In the genomic region with DNA sequence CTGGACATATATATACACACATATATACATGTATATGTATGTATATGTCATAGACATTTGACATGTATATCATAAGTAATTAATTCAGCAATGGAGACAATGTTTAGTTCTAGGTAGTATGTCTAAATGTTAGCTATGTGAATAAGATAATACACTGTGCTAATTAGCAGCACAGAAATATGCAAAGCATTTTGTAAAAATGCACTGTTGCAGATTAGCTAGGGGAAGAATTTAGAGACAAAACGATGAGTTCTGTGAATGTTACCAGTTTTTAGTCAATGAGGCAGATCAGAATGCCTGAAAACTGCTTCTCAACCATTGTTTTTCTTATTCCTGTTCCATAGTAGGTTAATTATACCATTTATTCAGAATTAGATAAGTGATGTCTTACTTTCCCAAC, we compare ENCODE assay signal across 20 cellular contexts.
A peak's percentile ranks its signal among the peaks of the same experiment; 100 is the strongest.
DNase-seq lines count a peak whose midpoint lies in the region; ATAC-seq and TF ChIP-seq lines count a peak whose summit lies in the region.
"Had no signal": no experiment of that assay in that cellular context is flagged by ENCODE, and none has a peak within 500 bp of the region (broad histone marks: within the 10 kb centered on the region; RNA-seq: fewer than 3 reads in every experiment).

No MANE protein-coding gene starts in this region.

- peaks cover 29% of the 10 kb centered on the region for H3K4me1 Mint-ChIP-seq in mesothelial cell of epicardium
- H3K4me1 Mint-ChIP-seq: CD4-positive, CD25-positive, alpha-beta regulatory T cell; CD8-positive, alpha-beta memory T cell had no signal

- no peak overlapping the region for H3K4ac ChIP-seq in IMR-90 (ENCODE audit: low read depth, low read length)

- POLR2A ChIA-PET in IMR-90 (lab: Charles Lee; ENCODE audit: unreplicated experiment): no interaction called here

- H3K27ac ChIP-seq in left ventricle myocardium inferior (replicated peaks): peak overlapping the region; percentile 20
- no peak overlapping the region for H3K27ac ChIP-seq in IMR-90 (ENCODE audit: insufficient read depth, low read length)
- peak overlapping the region; percentile 48 for H3K27ac ChIP-seq in smooth muscle cell (ENCODE audit: low read depth)
- H3K27ac ChIP-seq: GM23248, HL-60 had no signal

- no peak overlapping the region for H2BK15ac ChIP-seq in IMR-90 (ENCODE audit: low read depth, low read length)

- H4K8ac ChIP-seq in IMR-90 (ENCODE audit: low read depth in 2 of 2, low read length in 2 of 2): no peak overlapping the region

- no peak overlapping the region for H2AK9ac ChIP-seq in IMR-90 (replicated peaks; ENCODE audit: low read depth, low read length, poor library complexity)

- H3K27me3 ChIP-seq in left ventricle myocardium inferior (ENCODE audit: low read depth) (no peaks in the 10 kb centered on the region), IMR-90 (ENCODE audit: control insufficient read depth, insufficient read depth, low read length) (no peaks in the 10 kb centered on the region), smooth muscle cell (ENCODE audit: low read depth) (no peaks in the 10 kb centered on the region)
- H3K27me3 ChIP-seq: BE2C had no signal

- TF ChIP-seq CTCF in left ventricle myocardium inferior (IDR thresholded peaks at IDR 0.05; ENCODE audit: borderline replicate concordance) (no peak), IMR-90 (conservative IDR thresholded peaks at IDR 0.05; ENCODE audit: low read depth, low read length) (no peak), mesothelial cell of epicardium (IDR thresholded peaks at IDR 0.05; ENCODE audit: unreplicated experiment) (no peak), smooth muscle cell (IDR thresholded peaks at IDR 0.05; ENCODE audit: borderline replicate concordance, insufficient read depth, poor library complexity, severe bottlenecking) (no peak)

- no peak overlapping the region for H3K23ac ChIP-seq in IMR-90 (ENCODE audit: low read depth, low read length)

- TF ChIP-seq POLR2A in IMR-90 (IDR thresholded peaks at IDR 0.05; ENCODE audit: low read depth, low read length): no peak

- dilution Hi-C loops in IMR-90 (cut with HindIII; ENCODE audit: low sequenced_read_pairs, unreplicated experiment): no loop called here

- H3K36me3 ChIP-seq in left ventricle myocardium inferior: no peaks in the 10 kb centered on the region
- H3K36me3 ChIP-seq in IMR-90 (ENCODE audit: control insufficient read depth, insufficient read depth, low read length): peaks cover 5% of the 10 kb centered on the region; the same call in 1 of the 2 replicates
- H3K36me3 ChIP-seq in smooth muscle cell (ENCODE audit: low read depth): no peaks in the 10 kb centered on the region
- H3K36me3 ChIP-seq: BE2C, HAP-1 had no signal

- no peak overlapping the region for H2AK5ac ChIP-seq in IMR-90 (ENCODE audit: low read depth, low read length)

- TF ChIP-seq RAD21 in IMR-90 (IDR thresholded peaks at IDR 0.05; ENCODE audit: low read length): no peak

- H3K9ac ChIP-seq in IMR-90 (ENCODE audit: low read depth, low read length) (no peak overlapping the region), smooth muscle cell (ENCODE audit: low read depth) (no peak overlapping the region)
- H3K9ac ChIP-seq: GM23248 had no signal

- peaks cover 9% of the 10 kb centered on the region for H3F3A ChIP-seq in smooth muscle cell (ENCODE audit: low read depth)

- peaks cover 11% of the 10 kb centered on the region for H3K36me3 Mint-ChIP-seq in mesothelial cell of epicardium
- H3K36me3 Mint-ChIP-seq: CD4-positive, CD25-positive, alpha-beta regulatory T cell; CD8-positive, alpha-beta memory T cell had no signal

- CTCF ChIA-PET in IMR-90 (lab: Yijun Ruan, JAX): interaction anchor here (0.6 to 1.2 kb wide), 4 partner anchors 10 to 330 kb away, joined by 3 to 5 read pairs (median 4); no protein-coding TSS in a partner anchor

- H3K14ac ChIP-seq in IMR-90 (replicated peaks; ENCODE audit: low read depth, low read length): no peak overlapping the region

- H4K5ac ChIP-seq in IMR-90 (ENCODE audit: low read depth, low read length): no peak overlapping the region

- H3K27me3 Mint-ChIP-seq in mesothelial cell of epicardium (ENCODE audit: low read depth): no peaks in the 10 kb centered on the region

- intact Hi-C loops in left ventricle myocardium inferior (cut with micrococcal nuclease): no loop called here
- intact Hi-C loops in Right ventricle myocardium inferior (cut with DNase I): no loop called here
- intact Hi-C loops in IMR-90 (cut with micrococcal nuclease): no loop called here

- no peaks in the 10 kb centered on the region for H4K20me1 ChIP-seq in IMR-90 (ENCODE audit: insufficient read depth, low read length)
- no peaks in the 10 kb centered on the region for H4K20me1 ChIP-seq in smooth muscle cell (ENCODE audit: low read depth)

- no peaks in the 10 kb centered on the region for H3K79me1 ChIP-seq in IMR-90 (ENCODE audit: low read depth in 1 of 2, low read length in 2 of 2)

- whole genome bisulfite sequencing in IMR-90 (ENCODE audit: extremely low coverage in 2 of 2, insufficient read length in 1 of 2), 2 experiments: no CpG with 5 or more reads among the region's 1 CpG
- 21% methylated on average over 1 of the region's 1 CpG for WGBS in smooth muscle cell (ENCODE audit: low lambda C conversion rate)

- H3K9me3 ChIP-seq in left ventricle myocardium inferior (replicated peaks) (no peaks in the 10 kb centered on the region), IMR-90 (ENCODE audit: control insufficient read depth, insufficient read depth, low read length) (no peaks in the 10 kb centered on the region), smooth muscle cell (replicated peaks; ENCODE audit: low read depth) (no peaks in the 10 kb centered on the region)
- H3K9me3 ChIP-seq: BE2C, HAP-1 had no signal

- H3K9me3 Mint-ChIP-seq in mesothelial cell of epicardium: no peaks in the 10 kb centered on the region

- H3K4me3 Mint-ChIP-seq in mesothelial cell of epicardium: no peak overlapping the region
- H3K4me3 Mint-ChIP-seq: CD4-positive, CD25-positive, alpha-beta regulatory T cell; CD8-positive, alpha-beta memory T cell had no signal

- no peak overlapping the region for H2BK20ac ChIP-seq in IMR-90 (ENCODE audit: low read depth, low read length)

- in situ Hi-C loops in IMR-90 (cut with MboI; ENCODE audit: low sequenced_read_pairs): no loop called here

- H2BK5ac ChIP-seq in IMR-90 (ENCODE audit: low read depth, low read length, poor library complexity, severe bottlenecking): no peak overlapping the region

- H3K9me1 ChIP-seq in IMR-90 (ENCODE audit: insufficient read depth, low read length): no peaks in the 10 kb centered on the region

- no peak overlapping the region for H3K56ac ChIP-seq in IMR-90 (ENCODE audit: extremely low read depth, insufficient read depth, low read length)

- H3K4me1 ChIP-seq in left ventricle myocardium inferior (peaks cover 20% of the 10 kb centered on the region), IMR-90 (ENCODE audit: control insufficient read depth, insufficient read depth, low read length) (peaks cover 3% of the 10 kb centered on the region; the same call in 1 of the 2 replicates), smooth muscle cell (ENCODE audit: low read depth) (no peaks in the 10 kb centered on the region)
- H3K4me1 ChIP-seq: BE2C had no signal

- H2AFZ ChIP-seq in IMR-90 (replicated peaks; ENCODE audit: low read length, poor library complexity) (no peak overlapping the region), smooth muscle cell (ENCODE audit: low read depth) (no peak overlapping the region)
- H2AFZ ChIP-seq: GM23248 had no signal

- H3K4me2 ChIP-seq in IMR-90 (ENCODE audit: low read depth, low read length) (no peak overlapping the region), smooth muscle cell (peak overlapping the region; percentile 66)

- no peak overlapping the region for H3K18ac ChIP-seq in IMR-90 (ENCODE audit: low read depth, low read length)

- BruUV-seq in IMR-90 (replicated peaks; lab: Mats Ljungman, UMichigan): no TSS peak

- no peak overlapping the region for H2BK120ac ChIP-seq in IMR-90 (ENCODE audit: low read depth, low read length)

- no peak overlapping the region for H3K4me3 ChIP-seq in left ventricle myocardium inferior
- no peak overlapping the region for H3K4me3 ChIP-seq in IMR-90 (ENCODE audit: insufficient read depth, low read depth, low read length)
- H3K4me3 ChIP-seq in smooth muscle cell: no peak overlapping the region
- H3K4me3 ChIP-seq: GM23248, HAP-1, K562 had no signal

- H4K91ac ChIP-seq in IMR-90 (ENCODE audit: insufficient read depth, low read depth, low read length): no peak overlapping the region

- peaks cover 11% of the 10 kb centered on the region for H3K79me2 ChIP-seq in smooth muscle cell (ENCODE audit: low read depth)

- no peak for ATAC-seq in Right ventricle myocardium inferior
- peak; percentile 44; the same call in 1 of the 2 replicates for ATAC-seq in IMR-90 (ENCODE audit: low read depth)
- no peak for ATAC-seq in GM21717 (IDR thresholded peaks at IDR 0.05; ENCODE audit: unreplicated experiment)
- ATAC-seq: K562 had no signal

- H3K27ac Mint-ChIP-seq in mesothelial cell of epicardium: peak overlapping the region; percentile 68
- H3K27ac Mint-ChIP-seq: CD4-positive, CD25-positive, alpha-beta regulatory T cell; CD8-positive, alpha-beta memory T cell had no signal

- no peak for DNase-seq in left ventricle myocardium inferior
- no peak for DNase-seq in Right ventricle myocardium inferior (ENCODE audit: missing footprints)
- no peak for DNase-seq in IMR-90
- DNase-seq in mesothelial cell of epicardium (ENCODE audit: low spot score in 2 of 2, unreplicated experiment in 2 of 2): no peak
- no peak for DNase-seq in smooth muscle cell (lab: John Stamatoyannopoulos, UW; ENCODE audit: unreplicated experiment)
- DNase-seq in T-helper 1 cell: no peak
- DNase-seq in activated CD4-positive, alpha-beta T cell treated with anti-CD3 and anti-CD28 coated beads, Interleukin-2, amount 50 U/mL, for 4 hours: no peak
- DNase-seq: 8988T; ACHN; BE2C; C1 segment of cervical spinal cord; CD4-positive, CD25-positive, alpha-beta regulatory T cell; CD8-positive, alpha-beta memory T cell; COR-L47; GDM1; GM23248 had no signal

TF ChIP-seq in IMR-90, 13 proteins besides CTCF, POLR2A, EP300 and RAD21 (continues in another document):
- TF ChIP-seq SMC3 (IDR thresholded peaks at IDR 0.05; ENCODE audit: low read depth, low read length) (no peak), CHD1 (IDR thresholded peaks at IDR 0.05; ENCODE audit: low read depth, low read length) (no peak), MAZ (IDR thresholded peaks at IDR 0.05; ENCODE audit: borderline replicate concordance, low read depth, low read length) (no peak), RCOR1 (IDR thresholded peaks at IDR 0.05; ENCODE audit: insufficient replicate concordance, low read length) (no peak), MAFK (IDR thresholded peaks at IDR 0.05; ENCODE audit: low read depth, low read length) (no peak), USF2 (IDR thresholded peaks at IDR 0.05; ENCODE audit: low read depth, low read length) (no peak), FOS (IDR thresholded peaks at IDR 0.05; ENCODE audit: low read depth, low read length) (no peak)
